ENCODE assay signal across 16 cellular contexts in genomic region chr1:44464361-44464760, GRCh38.
"Had no signal": no experiment of that assay in that cellular context is flagged by ENCODE, and none has a peak within 500 bp of the region (broad histone marks: within the 10 kb centered on the region; RNA-seq: fewer than 3 reads in every experiment).

No MANE protein-coding gene starts in this region.

- H3K4me2 ChIP-seq: hepatocyte had no signal

- H3K79me2 ChIP-seq: hepatocyte had no signal

- H3K9me3 ChIP-seq: pancreas, thyroid gland had no signal

- H3K4me1 ChIP-seq: pancreas, thyroid gland had no signal

- H3K27me3 ChIP-seq: pancreas, thyroid gland had no signal

- H3K36me3 ChIP-seq: pancreas, thyroid gland had no signal

- H3K27ac ChIP-seq: epithelial cell of prostate, hepatocyte, pancreas, thyroid gland had no signal

- DNase-seq: activated CD4-positive, alpha-beta T cell treated with anti-CD3 and anti-CD28 coated beads, Interleukin-2, amount 50 U/mL, for 1 hour; activated CD8-positive, alpha-beta memory T cell treated with anti-CD3 and anti-CD28 coated beads for 24 hours; activated naive CD8-positive, alpha-beta T cell treated with anti-CD3 and anti-CD28 coated beads for 36 hours; effector memory CD8-positive, alpha-beta T cell; islet precursor cell; mammary epithelial cell; naive thymus-derived CD8-positive, alpha-beta T cell; pancreas; stimulated activated CD4-positive, alpha-beta T cell treated with anti-CD3 and anti-CD28 coated beads, Interleukin-12 subunit alpha, Interleukin-12 subunit beta, amount 100 ng/mL, for 4 hours; thyroid gland had no signal

- H3K4me3 ChIP-seq: hepatocyte, pancreas, thyroid gland had no signal

- ATAC-seq: activated CD4-positive, CD25-positive, alpha-beta regulatory T cell treated with anti-CD3 and anti-CD28 coated beads, Interleukin-2, amount 50 U/mL, for 24 hours; effector memory CD8-positive, alpha-beta T cell; left lobe of liver; naive thymus-derived CD8-positive, alpha-beta T cell; pancreas; stimulated activated effector memory CD8-positive, alpha-beta T cell treated with anti-CD3 and anti-CD28 coated beads, Interleukin-12 subunit alpha, Interleukin-12 subunit beta, amount 100 ng/mL, for 72 hours had no signal

- H2AFZ ChIP-seq: hepatocyte had no signal

- FAIRE-seq: bronchial epithelial cell, pancreas had no signal
